In the genomic region with DNA sequence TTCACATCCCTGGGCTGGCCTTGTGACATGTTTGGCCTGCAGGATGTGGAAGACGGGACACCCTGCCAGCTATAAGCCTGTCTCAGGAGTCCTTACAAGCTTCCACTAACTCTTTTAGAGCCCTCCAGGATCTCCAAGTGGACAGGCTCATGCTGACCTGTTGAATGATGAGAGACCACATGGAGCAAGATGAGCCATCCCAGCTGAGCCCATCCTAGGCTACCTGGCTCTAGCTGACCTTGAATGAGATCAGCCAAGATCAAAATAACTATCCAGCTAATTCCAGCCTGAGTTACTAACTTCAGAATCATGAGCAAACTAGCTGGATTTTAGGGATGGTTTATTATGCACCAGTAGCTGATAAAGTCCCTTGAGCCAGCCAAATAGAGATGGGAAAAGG, we compare ENCODE assay signal across 24 cellular contexts.
DNase-seq lines count a peak whose midpoint lies in the region; ATAC-seq, FAIRE-seq and TF ChIP-seq lines count a peak whose summit lies in the region.
"Had no signal": no experiment of that assay in that cellular context is flagged by ENCODE, and none has a peak within 500 bp of the region (broad histone marks: within the 10 kb centered on the region; RNA-seq: fewer than 3 reads in every experiment).

No MANE protein-coding gene starts in this region.

- H3K27me3 Mint-ChIP-seq in activated naive CD4-positive, alpha-beta T cell treated with anti-CD3 and anti-CD28 coated beads, Interleukin-2, amount 10 ng/mL, durations not matched to agents 7 days and 5 days, result peaks cover 11% of the 10 kb centered on the region
- H3K27me3 Mint-ChIP-seq: CD4-positive, alpha-beta T cell had no signal

- no peaks in the 10 kb centered on the region for H3K4me1 ChIP-seq in HEK293 (ENCODE audit: control insufficient read depth, insufficient read depth, low read length)
- H3K4me1 ChIP-seq in HepG2 (ENCODE audit: insufficient read depth, low read length), result no peaks in the 10 kb centered on the region
- peaks cover 0 to 40% (median 18%) of the 10 kb centered on the region in 4 donors for H3K4me1 ChIP-seq in right lobe of liver
- H3K4me1 ChIP-seq in spleen, result no peaks in the 10 kb centered on the region
- H3K4me1 ChIP-seq in aorta (ENCODE audit: control insufficient read depth in 1 of 2, insufficient read depth in 2 of 2, low read length in 2 of 2), result no peaks in the 10 kb centered on the region
- H3K4me1 ChIP-seq in kidney (ENCODE audit: control insufficient read depth in 1 of 2, insufficient read depth in 1 of 2, low read depth in 1 of 2, low read length in 2 of 2), result no peaks in the 10 kb centered on the region
- H3K4me1 ChIP-seq: Caco-2 had no signal

- H3K9me3 Mint-ChIP-seq in activated naive CD4-positive, alpha-beta T cell treated with anti-CD3 and anti-CD28 coated beads, Interleukin-2, amount 10 ng/mL, durations not matched to agents 7 days and 5 days, result peaks cover 13% of the 10 kb centered on the region

- WGBS in HepG2 (ENCODE audit: low lambda C conversion rate), result 36% methylated on average over 1 of the region's 1 CpG
- 100% methylated on average over 1 of the region's 1 CpG for WGBS in right lobe of liver (ENCODE audit: insufficient coverage, low coverage, low lambda C conversion rate, missing lambda C conversion rate)
- WGBS in spleen, 5 donors, result 71 to 88% (median 83%) methylated on average over 1 of the region's 1 CpG
- 53 to 66% methylated on average over 1 of the region's 1 CpG for WGBS in aorta, 2 donors

- no peaks in the 10 kb centered on the region for H4K20me1 ChIP-seq in HepG2 (ENCODE audit: insufficient read depth, low read length)
- H4K20me1 ChIP-seq: BLaER1 treated with 17β-estradiol and CSF1 and Interleukin-3, amounts not matched to agents 10 nM and 100 nM had no signal

- no peaks in the 10 kb centered on the region for H3K79me2 ChIP-seq in HepG2 (ENCODE audit: insufficient read depth, low read length)

- H3K4me2 ChIP-seq in HepG2 (ENCODE audit: low read depth, low read length), result no peak overlapping the region
- H3K4me2 ChIP-seq: BLaER1 treated with 17β-estradiol and CSF1 and Interleukin-3, amounts not matched to agents 10 nM and 100 nM had no signal

- no peaks in the 10 kb centered on the region for H3K4me1 Mint-ChIP-seq in activated naive CD4-positive, alpha-beta T cell treated with anti-CD3 and anti-CD28 coated beads, Interleukin-2, amount 10 ng/mL, durations not matched to agents 7 days and 5 days
- H3K4me1 Mint-ChIP-seq: B cell had no signal

- intact Hi-C loops in HepG2 (cut with micrococcal nuclease; ENCODE audit: unreplicated experiment), result no loop called here
- intact Hi-C loops in right lobe of liver (cut with DNase I), result no loop called here
- intact Hi-C loops in spleen (cut with DNase I; ENCODE audit: low total_unique reads), result no loop called here
- intact Hi-C loops in aorta (cut with DNase I), result no loop called here
- intact Hi-C loops in kidney (cut with DNase I), result no loop called here

- DNase-seq in HepG2 (ENCODE audit: low spot score) (no peak), right lobe of liver (no peak), spleen (peak; percentile 2), aorta (no peak), kidney (no peak), frontal cortex (ENCODE audit: low spot score in 2 of 2) (no peak)
- no peak for DNase-seq in activated naive CD4-positive, alpha-beta T cell treated with anti-CD3 and anti-CD28 coated beads, Interleukin-2, amount 10 ng/mL, durations not matched to agents 7 days and 5 days
- DNase-seq: 8988T; ACHN; Caco-2; Calu3; CD4-positive, alpha-beta T cell; CD8-positive, alpha-beta T cell; DMS79 treated with DMSO at 0.1 percent for 48 hours; GF-D8 had no signal

- H3K27me3 ChIP-seq in HepG2 (ENCODE audit: control insufficient read depth in 1 of 2, insufficient read depth in 2 of 2, low read length in 2 of 2) (peaks cover 2 to 19% of the 10 kb centered on the region in 2 experiments), right lobe of liver (no peaks in the 10 kb centered on the region), spleen (replicated peaks in 1 of 7) (peaks cover 0 to 24% (median 0%) of the 10 kb centered on the region in 7 donors), aorta (ENCODE audit: control insufficient read depth in 1 of 2, insufficient read depth in 2 of 2, low read length in 1 of 2) (no peaks in the 10 kb centered on the region)
- H3K27me3 ChIP-seq: BLaER1 treated with 17β-estradiol and CSF1 and Interleukin-3, amounts not matched to agents 10 nM and 100 nM had no signal

- H3K27ac Mint-ChIP-seq in activated naive CD4-positive, alpha-beta T cell treated with anti-CD3 and anti-CD28 coated beads, Interleukin-2, amount 10 ng/mL, durations not matched to agents 7 days and 5 days, result no peak overlapping the region
- H3K27ac Mint-ChIP-seq: B cell; CD4-positive, alpha-beta T cell; CD8-positive, alpha-beta T cell had no signal

- in situ Hi-C loops in HepG2 (cut with HindIII; ENCODE audit: extremely low pct_ligation_motif_present, low pct_unique_long_range_greater_than_20kb), result no loop called here

- CTCF ChIA-PET in HEK293 (lab: Yijun Ruan, JAX) (no interaction called here), HepG2 (lab: Yijun Ruan, JAX; ENCODE audit: low intra/inter-chr PET ratio, low total read pairs) (no interaction called here)
- CTCF ChIA-PET in activated naive CD4-positive, alpha-beta T cell treated with anti-CD3 and anti-CD28 coated beads, Interleukin-2, amount 10 ng/mL, durations not matched to agents 7 days and 5 days (lab: Charles Lee), result no interaction called here

- H3K4me3 ChIP-seq in HEK293 (ENCODE audit: low read depth, low read length) (no peak overlapping the region), HepG2 (replicated peaks in 1 of 3; ENCODE audit: insufficient read depth in 1 of 3, low read depth in 2 of 3, low read length in 3 of 3) (no peak overlapping the region), right lobe of liver (no peak overlapping the region), spleen (no peak overlapping the region), aorta (ENCODE audit: low read length in 2 of 2) (no peak overlapping the region), kidney (ENCODE audit: low read length in 2 of 2) (no peak overlapping the region)
- H3K4me3 ChIP-seq: BLaER1 treated with 17β-estradiol and CSF1 and Interleukin-3, amounts not matched to agents 10 nM and 100 nM had no signal

- FAIRE-seq in HepG2 (lab: Jason Lieb, UNC), result no peak
- no peak for FAIRE-seq in kidney (lab: Jason Lieb, UNC)
- FAIRE-seq in frontal cortex (lab: Jason Lieb, UNC), result no peak
- FAIRE-seq: A204.1, D721Med, G401.6, GM12891, GM19239 had no signal

- H3K36me3 Mint-ChIP-seq in activated naive CD4-positive, alpha-beta T cell treated with anti-CD3 and anti-CD28 coated beads, Interleukin-2, amount 10 ng/mL, durations not matched to agents 7 days and 5 days, result no peaks in the 10 kb centered on the region
- H3K36me3 Mint-ChIP-seq: CD8-positive, alpha-beta T cell had no signal

- TF ChIP-seq RAD21 in HepG2 (CRISPR knock-in tag; IDR thresholded peaks at IDR 0.05), result no peak

- no TSS peak for BruUV-seq in HepG2 (replicated peaks; lab: Mats Ljungman, UMichigan)

- TF ChIP-seq EP300 in HepG2 (IDR thresholded peaks at IDR 0.05; ENCODE audit: low read depth in 2 of 2, low read length in 2 of 2), result no peak
- TF ChIP-seq EP300 in HepG2 (CRISPR knock-in tag; IDR thresholded peaks at IDR 0.05; ENCODE audit: borderline replicate concordance), result no peak

- H3K36me3 ChIP-seq in HEK293 (ENCODE audit: control insufficient read depth in 2 of 2, insufficient read depth in 1 of 2, low read length in 2 of 2), result no peaks in the 10 kb centered on the region
- H3K36me3 ChIP-seq in HepG2 (replicated peaks in 1 of 2; ENCODE audit: control insufficient read depth in 1 of 2, insufficient read depth in 2 of 2, low read length in 2 of 2), result no peaks in the 10 kb centered on the region
- H3K36me3 ChIP-seq in right lobe of liver, result no peaks in the 10 kb centered on the region
- no peaks in the 10 kb centered on the region for H3K36me3 ChIP-seq in spleen
- no peaks in the 10 kb centered on the region for H3K36me3 ChIP-seq in aorta (ENCODE audit: control insufficient read depth in 1 of 2, insufficient read depth in 2 of 2, low read length in 1 of 2)
- H3K36me3 ChIP-seq in kidney (ENCODE audit: control insufficient read depth in 1 of 2, insufficient read depth in 2 of 2, low read length in 2 of 2), result no peaks in the 10 kb centered on the region
- H3K36me3 ChIP-seq: BLaER1 treated with 17β-estradiol and CSF1 and Interleukin-3, amounts not matched to agents 10 nM and 100 nM had no signal

- H3K9ac ChIP-seq in HepG2 (ENCODE audit: insufficient read depth, low read depth, low read length) (no peak overlapping the region), kidney (ENCODE audit: low read length in 2 of 2) (no peak overlapping the region)
- H3K9ac ChIP-seq: BLaER1 treated with 17β-estradiol and CSF1 and Interleukin-3, amounts not matched to agents 10 nM and 100 nM had no signal

- H3K4me3 Mint-ChIP-seq in activated naive CD4-positive, alpha-beta T cell treated with anti-CD3 and anti-CD28 coated beads, Interleukin-2, amount 10 ng/mL, durations not matched to agents 7 days and 5 days, result no peak overlapping the region
- H3K4me3 Mint-ChIP-seq: B cell; CD4-positive, alpha-beta T cell; CD8-positive, alpha-beta T cell had no signal

- POLR2A ChIA-PET in HEK293 (lab: Yijun Ruan, JAX), result no interaction called here
- POLR2A ChIA-PET in HepG2 (lab: Yijun Ruan, JAX), result no interaction called here

- H3K9me3 ChIP-seq in HEK293 (ENCODE audit: control insufficient read depth, insufficient read depth, low read depth, low read length) (no peaks in the 10 kb centered on the region), HepG2 (ENCODE audit: low read length) (peaks cover 16% of the 10 kb centered on the region), right lobe of liver (peaks cover 0 to 4% (median 0%) of the 10 kb centered on the region in 4 donors), spleen (peaks cover 0 to 17% (median 10%) of the 10 kb centered on the region in 8 donors), aorta (ENCODE audit: control insufficient read depth, low read length) (peaks cover 3% of the 10 kb centered on the region), kidney (ENCODE audit: control insufficient read depth in 1 of 2, low read length in 2 of 2) (peaks cover 3 to 6% of the 10 kb centered on the region in 2 donors)

- TF ChIP-seq CTCF in HEK293 (tag by site-specific recombination; IDR thresholded peaks at IDR 0.05), result no peak
- TF ChIP-seq CTCF in HepG2 (CRISPR knock-in tag; IDR thresholded peaks at IDR 0.05), result no peak
- TF ChIP-seq CTCF in right lobe of liver (IDR thresholded peaks at IDR 0.05), result no peak
- TF ChIP-seq CTCF in spleen (IDR thresholded peaks at IDR 0.05 in 8 of 11, conservative IDR thresholded peaks at IDR 0.05 in 3 of 11), result no peak
- TF ChIP-seq CTCF in kidney (IDR thresholded peaks at IDR 0.05; ENCODE audit: borderline replicate concordance, extremely low read depth, insufficient read depth), result no peak

- no peak overlapping the region for H2AFZ ChIP-seq in HepG2 (ENCODE audit: low read length)

- TF ChIP-seq POLR2A in HepG2 (IDR thresholded peaks at IDR 0.05; ENCODE audit: insufficient read depth in 1 of 2, low read depth in 2 of 2, low read length in 2 of 2), result no peak
- no peak for TF ChIP-seq POLR2A in right lobe of liver (IDR thresholded peaks at IDR 0.05)
- no peak for TF ChIP-seq POLR2A in spleen (IDR thresholded peaks at IDR 0.05)

- ATAC-seq in HepG2 (no peak), right lobe of liver (no peak), aorta (ENCODE audit: low FRiP score) (no peak)
- ATAC-seq: CD8-positive, alpha-beta T cell had no signal

- no peak overlapping the region for H3K27ac ChIP-seq in HEK293 (ENCODE audit: extremely low read depth, low read depth, low read length)
- no peak overlapping the region for H3K27ac ChIP-seq in HepG2 (ENCODE audit: extremely low read length, insufficient read depth, low read length)
- H3K27ac ChIP-seq in right lobe of liver, result peak overlapping the region; percentile 20 to 88 (median 86)
- H3K27ac ChIP-seq in spleen, result no peak overlapping the region
- no peak overlapping the region for H3K27ac ChIP-seq in aorta (ENCODE audit: low read depth in 1 of 2, low read length in 2 of 2)
- no peak overlapping the region for H3K27ac ChIP-seq in kidney (ENCODE audit: low read depth in 2 of 2, low read length in 2 of 2)
- H3K27ac ChIP-seq: BLaER1 treated with 17β-estradiol and CSF1 and Interleukin-3, amounts not matched to agents 10 nM and 100 nM; C4-2B had no signal

Comparison
In these comparisons a context has a peak if more than half of its experiments do, and no peak if none do; other contexts are left out.
1. H3K27ac ChIP-seq: peak in right lobe of liver (3 of 3); none in HEK293 (single experiment), HepG2 (single experiment), spleen (0 of 8), aorta (0 of 2) and kidney (0 of 2).
2. Of the 63 proteins assayed by ChIP-seq in both HepG2 and HEK293: peak only in HepG2: none; only in HEK293: SETDB1; in both: none; in neither: 62.